6 cellular contexts compared by ENCODE assay signal in genomic region chr7:142908921-142909870, GRCh38. TPM values are rescaled to one million over a fixed set of nuclear protein-coding genes. Genes with fewer than 3 reads are reported as not detected.
DNase-seq lines count a peak whose midpoint lies in the region; ATAC-seq and TF ChIP-seq lines count a peak whose summit lies in the region.

No MANE protein-coding gene starts in this region.

- H3K36me3 ChIP-seq in parathyroid adenoma (ENCODE audit: control insufficient read depth, insufficient read depth, low read length), result no peaks in the 10 kb centered on the region

- H3K79me2 ChIP-seq in parathyroid adenoma, result no peaks in the 10 kb centered on the region

- no peak overlapping the region for H2AFZ ChIP-seq in parathyroid adenoma

- intact Hi-C loops in activated T-helper 1 cell treated with anti-CD3 and anti-CD28 coated beads, Interleukin-12 subunit alpha, Interleukin-12 subunit beta, Interleukin-2, Interleukin-4 antibody, amounts not matched to agents 30 ng/mL and 10 ng/mL and 1 ng/mL, durations not matched to agents 14 hours and 24 hours and 36 hours (cut with micrococcal nuclease), result no loop called here

- H3K4me1 ChIP-seq in parathyroid adenoma, result no peaks in the 10 kb centered on the region

- H3K9ac ChIP-seq in parathyroid adenoma, result no peak overlapping the region

- H3K4me3 Mint-ChIP-seq in activated T-helper 1 cell treated with anti-CD3 and anti-CD28 coated beads, Interleukin-12 subunit alpha, Interleukin-12 subunit beta, Interleukin-2, Interleukin-4 antibody, amounts not matched to agents 30 ng/mL and 10 ng/mL and 1 ng/mL, durations not matched to agents 14 hours and 24 hours and 36 hours, result no peak overlapping the region

- H3K4me2 ChIP-seq in parathyroid adenoma (ENCODE audit: low read length), result no peak overlapping the region

- no peak overlapping the region for H3K27ac ChIP-seq in parathyroid adenoma

- no peaks in the 10 kb centered on the region for H3K9me3 ChIP-seq in parathyroid adenoma (ENCODE audit: control insufficient read depth, low read length)

- no peaks in the 10 kb centered on the region for H3K27me3 ChIP-seq in parathyroid adenoma (ENCODE audit: control insufficient read depth, insufficient read depth, low read length)

- H3K4me1 Mint-ChIP-seq in activated T-helper 1 cell treated with anti-CD3 and anti-CD28 coated beads, Interleukin-12 subunit alpha, Interleukin-12 subunit beta, Interleukin-2, Interleukin-4 antibody, amounts not matched to agents 30 ng/mL and 10 ng/mL and 1 ng/mL, durations not matched to agents 14 hours and 24 hours and 36 hours (ENCODE audit: low read depth), result no peaks in the 10 kb centered on the region

- H3K36me3 Mint-ChIP-seq in activated T-helper 1 cell treated with anti-CD3 and anti-CD28 coated beads, Interleukin-12 subunit alpha, Interleukin-12 subunit beta, Interleukin-2, Interleukin-4 antibody, amounts not matched to agents 30 ng/mL and 10 ng/mL and 1 ng/mL, durations not matched to agents 14 hours and 24 hours and 36 hours (ENCODE audit: low read depth), result no peaks in the 10 kb centered on the region

- TF ChIP-seq CTCF in HFF-Myc (IDR thresholded peaks at IDR 0.05; ENCODE audit: low read depth, low read length, missing control alignments) (peak; percentile 14), parathyroid adenoma (IDR thresholded peaks at IDR 0.05) (peak; percentile 58)

- H3K27ac Mint-ChIP-seq in activated T-helper 1 cell treated with anti-CD3 and anti-CD28 coated beads, Interleukin-12 subunit alpha, Interleukin-12 subunit beta, Interleukin-2, Interleukin-4 antibody, amounts not matched to agents 30 ng/mL and 10 ng/mL and 1 ng/mL, durations not matched to agents 14 hours and 24 hours and 36 hours, result no peak overlapping the region

- DNase-seq in HFF-Myc (ENCODE audit: extremely low read depth, low read depth), result no peak
- DNase-seq in amniotic epithelial cell (ENCODE audit: low read depth), result peak; percentile 31
- no peak for DNase-seq in activated T-helper 1 cell treated with anti-CD3 and anti-CD28 coated beads, Interleukin-12 subunit alpha, Interleukin-12 subunit beta, Interleukin-2, Interleukin-4 antibody, amounts not matched to agents 30 ng/mL and 10 ng/mL and 1 ng/mL, durations not matched to agents 14 hours and 24 hours and 36 hours (ENCODE audit: low spot score)
- no peak for DNase-seq in NCI-H2171 (lab: John Stamatoyannopoulos, UW)

- ATAC-seq in GM21381 (IDR thresholded peaks at IDR 0.05; ENCODE audit: unreplicated experiment), result no peak

- H3K4me3 ChIP-seq in HFF-Myc (replicated peaks; ENCODE audit: low read depth, low read length) (no peak overlapping the region), parathyroid adenoma (ENCODE audit: low read depth, low read length) (no peak overlapping the region)

- H3K9me3 Mint-ChIP-seq in activated T-helper 1 cell treated with anti-CD3 and anti-CD28 coated beads, Interleukin-12 subunit alpha, Interleukin-12 subunit beta, Interleukin-2, Interleukin-4 antibody, amounts not matched to agents 30 ng/mL and 10 ng/mL and 1 ng/mL, durations not matched to agents 14 hours and 24 hours and 36 hours, result no peaks in the 10 kb centered on the region

- peaks cover 22% of the 10 kb centered on the region for H3K27me3 Mint-ChIP-seq in activated T-helper 1 cell treated with anti-CD3 and anti-CD28 coated beads, Interleukin-12 subunit alpha, Interleukin-12 subunit beta, Interleukin-2, Interleukin-4 antibody, amounts not matched to agents 30 ng/mL and 10 ng/mL and 1 ng/mL, durations not matched to agents 14 hours and 24 hours and 36 hours (ENCODE audit: insufficient read depth)

RNA-seq across cellular contexts. Expression of gene TRPV6, which starts 23.7 kb away (rescaled TPM):
- total RNA-seq in activated T-helper 1 cell treated with anti-CD3 and anti-CD28 coated beads, Interleukin-12 subunit alpha, Interleukin-12 subunit beta, Interleukin-2, Interleukin-4 antibody, amounts not matched to agents 30 ng/mL and 10 ng/mL and 1 ng/mL, durations not matched to agents 14 hours and 24 hours and 36 hours, result not detected in 2 replicates

RNA-seq across cellular contexts. Expression of gene TRPV5, which starts 24.4 kb away (rescaled TPM):
- total RNA-seq in activated T-helper 1 cell treated with anti-CD3 and anti-CD28 coated beads, Interleukin-12 subunit alpha, Interleukin-12 subunit beta, Interleukin-2, Interleukin-4 antibody, amounts not matched to agents 30 ng/mL and 10 ng/mL and 1 ng/mL, durations not matched to agents 14 hours and 24 hours and 36 hours, result not detected in 2 replicates

RNA-seq across cellular contexts. Expression of gene LLCFC1, which starts 30.1 kb away (rescaled TPM):
- not detected in 2 replicates for total RNA-seq in activated T-helper 1 cell treated with anti-CD3 and anti-CD28 coated beads, Interleukin-12 subunit alpha, Interleukin-12 subunit beta, Interleukin-2, Interleukin-4 antibody, amounts not matched to agents 30 ng/mL and 10 ng/mL and 1 ng/mL, durations not matched to agents 14 hours and 24 hours and 36 hours

RNA-seq across cellular contexts. Expression of gene KEL, which starts 53.0 kb away (rescaled TPM):
- total RNA-seq in activated T-helper 1 cell treated with anti-CD3 and anti-CD28 coated beads, Interleukin-12 subunit alpha, Interleukin-12 subunit beta, Interleukin-2, Interleukin-4 antibody, amounts not matched to agents 30 ng/mL and 10 ng/mL and 1 ng/mL, durations not matched to agents 14 hours and 24 hours and 36 hours, result 0.49 TPM in 1 of 2 replicates, not detected in the other

RNA-seq across cellular contexts. Expression of gene EPHB6, which starts 54.3 kb away (rescaled TPM):
- 5.6 and 6.0 TPM in 2 replicates for total RNA-seq in activated T-helper 1 cell treated with anti-CD3 and anti-CD28 coated beads, Interleukin-12 subunit alpha, Interleukin-12 subunit beta, Interleukin-2, Interleukin-4 antibody, amounts not matched to agents 30 ng/mL and 10 ng/mL and 1 ng/mL, durations not matched to agents 14 hours and 24 hours and 36 hours
